ENCODE assay signal across 8 cellular contexts in the genomic region with DNA sequence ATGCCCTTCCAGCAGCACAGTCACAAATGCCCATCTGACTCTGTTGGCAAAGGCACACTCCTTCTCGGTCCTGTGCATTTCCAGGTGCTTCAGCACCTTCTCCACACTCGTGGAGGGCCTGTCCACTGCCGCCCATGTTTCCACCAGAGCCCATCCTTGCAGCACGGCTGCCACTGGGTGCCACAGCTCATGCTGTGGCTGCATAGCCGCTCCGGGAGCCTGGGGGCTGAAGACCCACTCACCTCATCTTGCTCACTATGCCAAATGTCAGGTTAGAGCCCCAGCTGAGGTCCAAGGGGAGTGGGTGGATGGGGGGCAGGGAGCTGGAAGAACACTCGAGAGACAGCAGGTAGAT. TPM values are rescaled to one million over a fixed set of nuclear protein-coding genes. Genes with fewer than 3 reads are reported as not detected.
A peak's percentile ranks its signal among the peaks of the same experiment; 100 is the strongest.
DNase-seq lines count a peak whose midpoint lies in the region; ATAC-seq, FAIRE-seq and TF ChIP-seq lines count a peak whose summit lies in the region.

No MANE protein-coding gene starts in this region.

- CTCF ChIA-PET in IMR-90 (lab: Yijun Ruan, JAX) (interaction anchor here (0.6 to 2.4 kb wide), 12 partner anchors 15 to 220 kb away, joined by 3 to 15 read pairs (median 4); a partner anchor contains a TSS), GM12878 (lab: Yijun Ruan, JAX) (interaction anchor here (0.7 to 5.3 kb wide), 55 partner anchors 12 to 1179 kb away, joined by 3 to 50 read pairs (median 4); a partner anchor contains a TSS)

- no peak for DNase-seq in IMR-90
- DNase-seq in GM12878 (ENCODE audit: low read depth, low spot score) = no peak
- no peak for DNase-seq in DMS53 (lab: John Stamatoyannopoulos, UW)
- no peak for DNase-seq in CD1c-positive myeloid dendritic cell (ENCODE audit: extremely low spot score)
- DNase-seq in hypothalamus (lab: John Stamatoyannopoulos, UW) = no peak

- peak overlapping the region; percentile 36; the same call in 1 of the 2 replicates for H3K9ac ChIP-seq in IMR-90 (ENCODE audit: low read depth, low read length)
- H3K9ac ChIP-seq in GM12878 (ENCODE audit: control insufficient read depth, insufficient read depth, low read length) = no peak overlapping the region
- peak overlapping the region; percentile 70 to 90 for H3K9ac ChIP-seq in stomach smooth muscle (ENCODE audit: low read length in 2 of 2)

- WGBS in IMR-90 (ENCODE audit: extremely low coverage in 2 of 2, insufficient read length in 1 of 2), 2 experiments = 83% methylated on average over 1 of the region's 7 CpGs; no CpG with 5 or more reads in 1 of the 2 experiments
- 52% methylated on average over 6 of the region's 7 CpGs for WGBS in GM12878 (ENCODE audit: insufficient coverage, insufficient replicate concordance, low lambda C conversion rate, missing lambda C conversion rate)

- SMC1A ChIA-PET in GM12878 (lab: Charles Lee; ENCODE audit: uncharacterized antibody, unreplicated experiment) = interaction anchor here (0.7 to 3.3 kb wide), 26 partner anchors 10 to 536 kb away, joined by 3 to 24 read pairs (median 6); a partner anchor contains a TSS

- H2AK5ac ChIP-seq in IMR-90 (ENCODE audit: low read depth, low read length) = peak overlapping the region; percentile 93

- TF ChIP-seq RAD21 in IMR-90 (IDR thresholded peaks at IDR 0.05; ENCODE audit: low read length) = no peak
- TF ChIP-seq RAD21 in GM12878 (IDR thresholded peaks at IDR 0.05; ENCODE audit: insufficient read depth, low read depth, low read length) = no peak

- H3K4me1 ChIP-seq in IMR-90 (ENCODE audit: control insufficient read depth, insufficient read depth, low read length) = peaks cover 13% of the 10 kb centered on the region
- peaks cover 3% of the 10 kb centered on the region; the same call in 1 of the 2 replicates for H3K4me1 ChIP-seq in GM12878 (ENCODE audit: control insufficient read depth, insufficient read depth, low read length)
- peaks cover 25% of the 10 kb centered on the region for H3K4me1 ChIP-seq in stomach smooth muscle (ENCODE audit: control insufficient read depth, insufficient read depth, low read length)

- peak overlapping the region; percentile 76 for H4K91ac ChIP-seq in IMR-90 (ENCODE audit: insufficient read depth, low read depth, low read length)

- dilution Hi-C loops in IMR-90 (cut with HindIII; ENCODE audit: low sequenced_read_pairs, unreplicated experiment) = no loop called here

- H3K4me3 ChIP-seq in IMR-90 (ENCODE audit: insufficient read depth, low read depth, low read length) (no peak overlapping the region), GM12878 (no peak overlapping the region), stomach smooth muscle (ENCODE audit: low read length in 2 of 2) (peak overlapping the region; percentile 72 to 92)

- TF ChIP-seq CTCF in IMR-90 (conservative IDR thresholded peaks at IDR 0.05; ENCODE audit: low read depth, low read length) (no peak), GM12878 (IDR thresholded peaks at IDR 0.05 in 2 of 3, conservative IDR thresholded peaks at IDR 0.05 in 1 of 3; ENCODE audit: control insufficient read depth in 2 of 3, extremely low read depth in 1 of 3, insufficient read depth in 1 of 3, low read depth in 3 of 3, low read length in 3 of 3) (no peak)

- H4K5ac ChIP-seq in IMR-90 (ENCODE audit: low read depth, low read length) = peak overlapping the region; percentile 56

- intact Hi-C loops in IMR-90 (cut with micrococcal nuclease) = loop anchor here (1.0 to 5.0 kb wide), 5 partner anchors 76 to 454 kb away; a partner anchor contains a TSS
- intact Hi-C loops in GM12878 (cut with micrococcal nuclease; ENCODE audit: unreplicated experiment) = loop anchor here (1.0 to 10.0 kb wide), 6 partner anchors 89 to 1192 kb away; a partner anchor contains a TSS

- H3K27ac ChIP-seq in IMR-90 (ENCODE audit: insufficient read depth, low read length) = peak overlapping the region; percentile 71
- no peak overlapping the region for H3K27ac ChIP-seq in GM12878 (ENCODE audit: control insufficient read depth, insufficient read depth)
- H3K27ac ChIP-seq in layer of hippocampus (ENCODE audit: low read depth, low read length) = peak overlapping the region; percentile 59
- H3K27ac ChIP-seq in stomach smooth muscle (ENCODE audit: low read length) = peak overlapping the region; percentile 95

- H3K23ac ChIP-seq in IMR-90 (ENCODE audit: low read depth, low read length) = peak overlapping the region; percentile 57; the same call in 1 of the 2 replicates

- peak overlapping the region; percentile 89; the same call in 1 of the 2 replicates for H3K14ac ChIP-seq in IMR-90 (replicated peaks; ENCODE audit: low read depth, low read length)

- ATAC-seq in IMR-90 (ENCODE audit: low read depth) = no peak
- no peak for ATAC-seq in GM12878
- ATAC-seq in HG02840 (IDR thresholded peaks at IDR 0.05; ENCODE audit: low FRiP score, unreplicated experiment) = no peak

- in situ Hi-C loops in IMR-90 (cut with MboI; ENCODE audit: low sequenced_read_pairs) (loop anchor here (5.0 kb wide), 1 partner anchor 224 kb away; no protein-coding TSS in a partner anchor), GM12878 (cut with MboI) (loop anchor here (5.0 to 25.0 kb wide), 3 partner anchors 224 to 1194 kb away; no protein-coding TSS in a partner anchor)

- no peak for FAIRE-seq in GM12878 (lab: Jason Lieb, UNC)

- BruUV-seq in IMR-90 (replicated peaks; lab: Mats Ljungman, UMichigan) (no TSS peak), GM12878 (replicated peaks; lab: Mats Ljungman, UMichigan) (no TSS peak)

- peak overlapping the region; percentile 59 for H2BK20ac ChIP-seq in IMR-90 (ENCODE audit: low read depth, low read length)

- peak overlapping the region; percentile 58 for H2BK120ac ChIP-seq in IMR-90 (ENCODE audit: low read depth, low read length)

- no peak for TF ChIP-seq EP300 in GM12878 (IDR thresholded peaks at IDR 0.05; ENCODE audit: borderline replicate concordance in 1 of 2, control insufficient read depth in 1 of 2, low read depth in 2 of 2, low read length in 2 of 2)

- H3K4me2 ChIP-seq in IMR-90 (ENCODE audit: low read depth, low read length) = no peak overlapping the region; the same call in 1 of the 2 replicates
- peak overlapping the region; percentile 87; the same call in 1 of the 2 replicates for H3K4me2 ChIP-seq in GM12878 (ENCODE audit: control insufficient read depth, insufficient read depth)

- peak overlapping the region; percentile 55; the same call in 1 of the 3 replicates for H2BK15ac ChIP-seq in IMR-90 (ENCODE audit: low read depth, low read length)

- no peaks in the 10 kb centered on the region for H3K27me3 ChIP-seq in IMR-90 (ENCODE audit: control insufficient read depth, insufficient read depth, low read length)
- no peaks in the 10 kb centered on the region for H3K27me3 ChIP-seq in GM12878 (replicated peaks in 1 of 2; ENCODE audit: control insufficient read depth in 2 of 2, insufficient read depth in 2 of 2, low read length in 1 of 2)
- H3K27me3 ChIP-seq in layer of hippocampus (ENCODE audit: control insufficient read depth, insufficient read depth, low read length) = no peaks in the 10 kb centered on the region
- no peaks in the 10 kb centered on the region for H3K27me3 ChIP-seq in stomach smooth muscle (ENCODE audit: control insufficient read depth in 1 of 2, insufficient read depth in 2 of 2, low read length in 2 of 2)

- RAD21 ChIA-PET in GM12878 (lab: Charles Lee; ENCODE audit: unreplicated experiment) = interaction anchor here (0.5 to 2.5 kb wide), 30 partner anchors 18 to 1229 kb away, joined by 3 to 26 read pairs (median 4); a partner anchor contains a TSS

- H2AFZ ChIP-seq in IMR-90 (replicated peaks; ENCODE audit: low read length, poor library complexity) (peak overlapping the region; percentile 89), GM12878 (ENCODE audit: control insufficient read depth, low read depth, low read length) (no peak overlapping the region)

- no peaks in the 10 kb centered on the region for H3K9me3 ChIP-seq in IMR-90 (ENCODE audit: control insufficient read depth, insufficient read depth, low read length)
- H3K9me3 ChIP-seq in GM12878 (replicated peaks; ENCODE audit: control insufficient read depth, insufficient read depth, low read length) = no peaks in the 10 kb centered on the region; the same call in 2 of the 3 replicates
- no peaks in the 10 kb centered on the region for H3K9me3 ChIP-seq in stomach smooth muscle (ENCODE audit: control insufficient read depth in 2 of 2, low read length in 2 of 2)

- peak overlapping the region; percentile 89 for H2AK9ac ChIP-seq in IMR-90 (replicated peaks; ENCODE audit: low read depth, low read length, poor library complexity)

- POLR2A ChIA-PET in IMR-90 (lab: Charles Lee; ENCODE audit: unreplicated experiment) = interaction anchor here (1.4 kb wide), 1 partner anchor 21 kb away, joined by 5 read pairs; no protein-coding TSS in a partner anchor
- POLR2A ChIA-PET in GM12878 (lab: Charles Lee) = no interaction called here

- peak overlapping the region; percentile 89 for H2BK5ac ChIP-seq in IMR-90 (ENCODE audit: low read depth, low read length, poor library complexity, severe bottlenecking)

- peaks cover 1% of the 10 kb centered on the region for H3K79me2 ChIP-seq in GM12878 (ENCODE audit: control insufficient read depth, insufficient read depth, low read length)

- peaks cover 4% of the 10 kb centered on the region; the same call in 1 of the 2 replicates for H3K36me3 ChIP-seq in IMR-90 (ENCODE audit: control insufficient read depth, insufficient read depth, low read length)
- no peaks in the 10 kb centered on the region; a peak in 2 of 4 replicates for H3K36me3 ChIP-seq in GM12878 (ENCODE audit: control insufficient read depth in 2 of 2, insufficient read depth in 2 of 2, low read length in 1 of 2)
- H3K36me3 ChIP-seq in stomach smooth muscle (ENCODE audit: control insufficient read depth in 2 of 2, insufficient read depth in 2 of 2, low read length in 2 of 2) = peaks cover 4 to 5% of the 10 kb centered on the region in 2 donors

- peaks cover 10% of the 10 kb centered on the region; the same call in 1 of the 2 replicates for H3K9me1 ChIP-seq in IMR-90 (ENCODE audit: insufficient read depth, low read length)

- H3K18ac ChIP-seq in IMR-90 (ENCODE audit: low read depth, low read length) = no peak overlapping the region

- H4K20me1 ChIP-seq in IMR-90 (ENCODE audit: insufficient read depth, low read length) (no peaks in the 10 kb centered on the region), GM12878 (ENCODE audit: control insufficient read depth, insufficient read depth) (no peaks in the 10 kb centered on the region)

- H3K4ac ChIP-seq in IMR-90 (ENCODE audit: low read depth, low read length) = peak overlapping the region; percentile 90

- TF ChIP-seq POLR2A in IMR-90 (IDR thresholded peaks at IDR 0.05; ENCODE audit: low read depth, low read length) (no peak), GM12878 (IDR thresholded peaks at IDR 0.05; ENCODE audit: low read depth, low read length) (no peak)

- 0 out of 2 replicates have a peak overlapping the region, but pooled peaks have one; percentile 73 for H3K56ac ChIP-seq in IMR-90 (ENCODE audit: extremely low read depth, insufficient read depth, low read length)

- H3K79me1 ChIP-seq in IMR-90 (ENCODE audit: low read depth in 1 of 2, low read length in 2 of 2) = peaks cover 20 to 43% of the 10 kb centered on the region in 2 experiments

- H4K8ac ChIP-seq in IMR-90 (ENCODE audit: low read depth in 2 of 2, low read length in 2 of 2) = peak overlapping the region; percentile 53 to 94

RNA-seq across cellular contexts. Expression of a gene that starts 6.9 kb away (rescaled TPM):
- total RNA-seq in IMR-90 (2012; rRNA removed) (4.4 and 4.8 TPM in 2 replicates), GM12878 (2014; rRNA removed) (2.8 and 3.4 TPM in 2 replicates), GM12878 (2014; rRNA removed; fragmentation: Illumina TruSeq; extraction: Trizol) (3.4 and 3.6 TPM in 2 replicates), GM12878 (2021) (3.9 and 4.3 TPM in 2 replicates)
- polyA plus RNA-seq in IMR-90 (2012; rRNA removed) (2.1 and 3.7 TPM in 2 replicates), GM12878 (2011; rRNA removed) (2.9 and 3.3 TPM in 2 replicates), GM12878 (2014; fragmentation: Illumina TruSeq; extraction: Trizol) (2.5 and 3.6 TPM in 2 replicates), GM12878 (2014; fragmentation: Nextera tagmentation; extraction: Ambion mirVana) (1 to 10 TPM in 1 of 2 experiments, under 1 TPM in 1; 0.86 to 1.1 TPM), GM12878 (2014; rRNA removed) (2.6 and 3.0 TPM in 2 replicates), GM12878 (2016; fragmentation: Nextera tagmentation; extraction: Ambion mirVana) (1 to 10 TPM; 2.8 to 3.2 TPM)
- polyA plus RNA-seq in IMR-90 (2012; cell fraction: cytosol; rRNA removed) = 0.87 and 0.94 TPM in 2 replicates
- 1.2 and 5.0 TPM in 2 replicates for polyA plus RNA-seq in IMR-90 (2012; cell fraction: nucleus; rRNA removed; ENCODE audit: low replicate concordance)
- 8.9 and 9.1 TPM in 2 replicates for total RNA-seq in GM12878 (2013; cell fraction: nucleolus; rRNA removed)
- polyA plus RNA-seq in GM12878 (2011; ENCODE audit: low read depth) = 1.00 TPM
- 1.6 and 1.7 TPM in 2 replicates for polyA plus RNA-seq in GM12878 (2011; cell fraction: cytosol; rRNA removed)
- 2.2 and 2.8 TPM in 2 replicates for polyA plus RNA-seq in GM12878 (2011; cell fraction: nucleus; rRNA removed)
- polyA plus RNA-seq in GM12878 (2012) = 1.1 and 2.2 TPM in 2 replicates
- 1.5 and 1.9 TPM in 2 replicates for polyA minus RNA-seq in GM12878 (2011; rRNA and poly(A)+ RNA removed)
- 0.67 and 1.5 TPM in 2 replicates for polyA minus RNA-seq in GM12878 (2011; cell fraction: cytosol; rRNA and poly(A)+ RNA removed)
- 0.97 and 1.7 TPM in 2 replicates for polyA minus RNA-seq in GM12878 (2011; cell fraction: nucleus; rRNA and poly(A)+ RNA removed)

RNA-seq across cellular contexts. Expression of a gene that starts 20.7 kb away (rescaled TPM):
- total RNA-seq in IMR-90 (2012; rRNA removed) = 4.2 and 4.7 TPM in 2 replicates
- polyA plus RNA-seq in IMR-90 (2012; rRNA removed) = 1.2 and 1.4 TPM in 2 replicates
- 0.43 and 0.44 TPM in 2 replicates for polyA plus RNA-seq in IMR-90 (2012; cell fraction: cytosol; rRNA removed)
- polyA plus RNA-seq in IMR-90 (2012; cell fraction: nucleus; rRNA removed; ENCODE audit: low replicate concordance) = 0.54 and 1.6 TPM in 2 replicates
- total RNA-seq in GM12878 (2013; cell fraction: nucleolus; rRNA removed) = 2.3 and 4.0 TPM in 2 replicates
- 2.3 and 4.3 TPM in 2 replicates for total RNA-seq in GM12878 (2014; rRNA removed)
- 4.8 and 5.1 TPM in 2 replicates for total RNA-seq in GM12878 (2014; rRNA removed; fragmentation: Illumina TruSeq; extraction: Trizol)
- 5.1 and 5.2 TPM in 2 replicates for total RNA-seq in GM12878 (2021)
- polyA plus RNA-seq in GM12878 (2011; ENCODE audit: low read depth) = 2.2 TPM
- polyA plus RNA-seq in GM12878 (2011; rRNA removed) = 2.1 and 2.4 TPM in 2 replicates
- 1.1 and 1.9 TPM in 2 replicates for polyA plus RNA-seq in GM12878 (2011; cell fraction: cytosol; rRNA removed)
- 1.5 and 2.1 TPM in 2 replicates for polyA plus RNA-seq in GM12878 (2011; cell fraction: nucleus; rRNA removed)
- 2.5 and 2.9 TPM in 2 replicates for polyA plus RNA-seq in GM12878 (2012)
- polyA plus RNA-seq in GM12878 (2014; fragmentation: Illumina TruSeq; extraction: Trizol) = 4.6 and 7.2 TPM in 2 replicates
- polyA plus RNA-seq in GM12878 (2014; fragmentation: Nextera tagmentation; extraction: Ambion mirVana) = 1 to 10 TPM; 1.6 to 2.0 TPM
- 3.0 and 3.8 TPM in 2 replicates for polyA plus RNA-seq in GM12878 (2014; rRNA removed)
- 1 to 10 TPM; 2.8 to 3.0 TPM for polyA plus RNA-seq in GM12878 (2016; fragmentation: Nextera tagmentation; extraction: Ambion mirVana)
- polyA minus RNA-seq in GM12878 (2011; rRNA and poly(A)+ RNA removed) = 4.8 and 5.7 TPM in 2 replicates
- polyA minus RNA-seq in GM12878 (2011; cell fraction: cytosol; rRNA and poly(A)+ RNA removed) = 1.9 and 3.5 TPM in 2 replicates
- 1.9 and 2.4 TPM in 2 replicates for polyA minus RNA-seq in GM12878 (2011; cell fraction: nucleus; rRNA and poly(A)+ RNA removed)

RNA-seq across cellular contexts. Expression of a gene that starts 42.9 kb away (rescaled TPM):
- total RNA-seq in IMR-90 (2012; rRNA removed) (6.4 and 6.5 TPM in 2 replicates), GM12878 (2014; rRNA removed) (8.5 and 9.9 TPM in 2 replicates), GM12878 (2014; rRNA removed; fragmentation: Illumina TruSeq; extraction: Trizol) (12.2 and 12.8 TPM in 2 replicates), GM12878 (2021) (7.9 and 8.2 TPM in 2 replicates)
- polyA plus RNA-seq in IMR-90 (2012; rRNA removed) (1.6 and 2.0 TPM in 2 replicates), GM12878 (2011; rRNA removed) (12.0 and 17.6 TPM in 2 replicates), GM12878 (2014; fragmentation: Illumina TruSeq; extraction: Trizol) (10.1 and 10.9 TPM in 2 replicates), GM12878 (2014; fragmentation: Nextera tagmentation; extraction: Ambion mirVana) (1 to 10 TPM; 1.2 to 1.6 TPM), GM12878 (2014; rRNA removed) (6.2 and 6.7 TPM in 2 replicates), GM12878 (2016; fragmentation: Nextera tagmentation; extraction: Ambion mirVana) (1 to 10 TPM; 3.9 to 4.2 TPM)
- 0.31 and 0.74 TPM in 2 replicates for polyA plus RNA-seq in IMR-90 (2012; cell fraction: cytosol; rRNA removed)
- 0.60 and 3.1 TPM in 2 replicates for polyA plus RNA-seq in IMR-90 (2012; cell fraction: nucleus; rRNA removed; ENCODE audit: low replicate concordance)
- 37.0 and 37.6 TPM in 2 replicates for total RNA-seq in GM12878 (2013; cell fraction: nucleolus; rRNA removed)
- 2.1 TPM for polyA plus RNA-seq in GM12878 (2011; ENCODE audit: low read depth)
- 4.4 and 5.3 TPM in 2 replicates for polyA plus RNA-seq in GM12878 (2011; cell fraction: cytosol; rRNA removed)
- polyA plus RNA-seq in GM12878 (2011; cell fraction: nucleus; rRNA removed) = 11.0 and 11.9 TPM in 2 replicates
- 3.0 and 3.6 TPM in 2 replicates for polyA plus RNA-seq in GM12878 (2012)
- 12.2 and 14.6 TPM in 2 replicates for polyA minus RNA-seq in GM12878 (2011; rRNA and poly(A)+ RNA removed)
- 3.9 and 5.2 TPM in 2 replicates for polyA minus RNA-seq in GM12878 (2011; cell fraction: cytosol; rRNA and poly(A)+ RNA removed)
- polyA minus RNA-seq in GM12878 (2011; cell fraction: nucleus; rRNA and poly(A)+ RNA removed) = 13.9 and 18.1 TPM in 2 replicates

Comparison
In these comparisons a context has a peak if more than half of its experiments do, and no peak if none do; other contexts are left out.
1. H3K4me3 ChIP-seq: peak in stomach smooth muscle (2 of 2); none in IMR-90 (single experiment) and GM12878 (single experiment).